In the genomic region with DNA sequence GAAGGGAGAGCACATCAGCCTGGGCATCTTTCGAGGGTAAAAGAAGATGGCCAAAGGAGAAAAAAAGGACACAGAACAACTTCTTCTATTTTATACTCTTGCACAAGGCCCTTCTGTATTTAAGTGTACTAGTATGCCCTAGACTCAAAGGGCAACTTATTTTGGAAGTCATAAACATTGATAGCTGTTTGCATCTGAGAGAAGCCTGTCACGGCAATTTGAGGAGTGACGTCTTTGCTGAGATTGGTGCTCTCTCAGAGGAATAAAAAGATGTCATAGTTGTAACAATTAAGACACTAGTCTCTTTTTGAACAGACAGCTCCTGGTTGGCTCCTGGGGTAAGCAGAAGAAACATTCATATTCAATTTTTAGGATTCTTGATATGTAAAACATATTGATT, we compare ENCODE assay signal across 35 cellular contexts.
"Had no signal": no experiment of that assay in that cellular context is flagged by ENCODE, and none has a peak within 500 bp of the region (broad histone marks: within the 10 kb centered on the region; RNA-seq: fewer than 3 reads in every experiment).

No MANE protein-coding gene starts in this region.

- H3K27ac Mint-ChIP-seq: activated B cell treated with CpG ODN at 0.5 μM for 24 hours; activated CD4-positive, alpha-beta memory T cell treated with anti-CD3 and anti-CD28 coated beads for 36 hours; activated CD4-positive, alpha-beta T cell treated with anti-CD3 and anti-CD28 coated beads, Interleukin-2, amount 10 ng/mL, durations not matched to agents 24 days and 14 days; activated CD8-positive, alpha-beta T cell treated with anti-CD3 and anti-CD28 coated beads for 36 hours; activated naive CD4-positive, alpha-beta T cell treated with anti-CD3 and anti-CD28 coated beads for 36 hours; activated naive CD4-positive, alpha-beta T cell treated with anti-CD3 and anti-CD28 coated beads, Interleukin-2, amount 50 U/mL, for 72 hours; activated naive CD8-positive, alpha-beta T cell treated with anti-CD3 and anti-CD28 coated beads for 36 hours; activated T-cell treated with anti-CD3 and anti-CD28 coated beads, Interleukin-2, amount 50 U/mL, for 72 hours; activated T-helper 1 cell treated with anti-CD3 and anti-CD28 coated beads, Interleukin-12 subunit alpha, Interleukin-12 subunit beta, Interleukin-2, Interleukin-4 antibody, amounts not matched to agents 30 ng/mL and 10 ng/mL and 1 ng/mL, durations not matched to agents 14 hours and 24 hours and 36 hours; activated T-helper 17 cell treated with anti-CD3 and anti-CD28 coated beads, Interleukin-2, amount 50 U/mL, for 72 hours; T-helper 1 cell treated with Interleukin-12 subunit alpha and Interleukin-12 subunit beta and Interleukin-4 antibody, amounts not matched to agents 30 μg/mL and 1 μg/mL, for 36 hours; T-helper 2 cell treated with Interferon-gamma antibody and Interleukin-4, amounts not matched to agents 5 μg/mL and 100 μg/mL, for 36 hours had no signal

- H3K4me1 ChIP-seq: adrenal gland, body of pancreas, breast epithelium had no signal

- H3K4me1 Mint-ChIP-seq: activated B cell treated with CpG ODN at 0.5 μM for 24 hours; activated CD4-positive, alpha-beta T cell treated with anti-CD3 and anti-CD28 coated beads, Interleukin-2, amount 10 ng/mL, durations not matched to agents 24 days and 14 days; activated naive CD8-positive, alpha-beta T cell treated with anti-CD3 and anti-CD28 coated beads for 36 hours; activated T-helper 17 cell treated with anti-CD3 and anti-CD28 coated beads, Interleukin-2, amount 50 U/mL, for 72 hours had no signal

- DNase-seq: activated B cell treated with CpG ODN at 0.5 μM for 24 hours; activated CD4-positive, alpha-beta memory T cell treated with anti-CD3 and anti-CD28 coated beads for 36 hours; activated CD4-positive, alpha-beta T cell treated with anti-CD3 and anti-CD28 coated beads for 4 hours; activated CD4-positive, alpha-beta T cell treated with anti-CD3 and anti-CD28 coated beads, Interleukin-2, amount 10 ng/mL, durations not matched to agents 24 days and 14 days; activated CD4-positive, alpha-beta T cell treated with anti-CD3 and anti-CD28 coated beads, Interleukin-2, amount 50 U/mL, for 1 hour; activated CD4-positive, alpha-beta T cell treated with anti-CD3 and anti-CD28 coated beads, Interleukin-2, amount 50 U/mL, for 4 hours; activated CD4-positive, CD25-positive, alpha-beta regulatory T cell treated with anti-CD3 and anti-CD28 coated beads, Interleukin-2, amount 50 U/mL, for 72 hours; activated CD8-positive, alpha-beta memory T cell treated with anti-CD3 and anti-CD28 coated beads, Interleukin-2, amount 50 U/mL, for 4 hours; activated CD8-positive, alpha-beta T cell treated with anti-CD3 and anti-CD28 coated beads for 36 hours; activated effector memory CD4-positive, alpha-beta T cell treated with anti-CD3 and anti-CD28 coated beads, Interleukin-2, amount 50 U/mL, for 16 hours; activated gamma-delta T cell treated with Interleukin-2 at 50 U/mL for 16 hours; activated naive CD4-positive, alpha-beta T cell; activated naive CD4-positive, alpha-beta T cell treated with anti-CD3 and anti-CD28 coated beads for 36 hours; activated naive CD4-positive, alpha-beta T cell treated with anti-CD3 and anti-CD28 coated beads, Interleukin-2, amount 50 U/mL, for 16 hours; activated naive CD8-positive, alpha-beta T cell treated with anti-CD3 and anti-CD28 coated beads for 36 hours; activated T-cell treated with anti-CD3 and anti-CD28 coated beads for 4 hours; activated T-cell treated with anti-CD3 and anti-CD28 coated beads, Interleukin-2, amount 50 U/mL, for 1 hour; activated T-cell treated with anti-CD3 and anti-CD28 coated beads, Interleukin-2, amount 50 U/mL, for 4 hours; activated T-cell treated with anti-CD3 and anti-CD28 coated beads, Interleukin-2, amount 50 U/mL, for 72 hours; adrenal gland; amniotic stem cell; aorta; body of pancreas; brain microvascular endothelial cell; central memory CD4-positive, alpha-beta T cell; T-helper 1 cell; T-helper 2 cell; T-helper 9 cell had no signal

- H3K9me3 Mint-ChIP-seq: activated CD4-positive, alpha-beta memory T cell treated with anti-CD3 and anti-CD28 coated beads for 36 hours; activated CD4-positive, alpha-beta T cell treated with anti-CD3 and anti-CD28 coated beads, Interleukin-2, amount 10 ng/mL, durations not matched to agents 24 days and 14 days; activated T-cell treated with anti-CD3 and anti-CD28 coated beads, Interleukin-2, amount 50 U/mL, for 4 hours; activated T-helper 1 cell treated with anti-CD3 and anti-CD28 coated beads, Interleukin-12 subunit alpha, Interleukin-12 subunit beta, Interleukin-2, Interleukin-4 antibody, amounts not matched to agents 30 ng/mL and 10 ng/mL and 1 ng/mL, durations not matched to agents 14 hours and 24 hours and 36 hours; activated T-helper 17 cell treated with anti-CD3 and anti-CD28 coated beads, Interleukin-2, amount 50 U/mL, for 72 hours; T-helper 1 cell treated with Interleukin-12 subunit alpha and Interleukin-12 subunit beta and Interleukin-4 antibody, amounts not matched to agents 30 μg/mL and 1 μg/mL, for 36 hours; T-helper 2 cell treated with Interferon-gamma antibody and Interleukin-4, amounts not matched to agents 5 μg/mL and 100 μg/mL, for 36 hours had no signal

- H3K27me3 ChIP-seq: adrenal gland, body of pancreas, brain microvascular endothelial cell, breast epithelium had no signal

- H3K9me3 ChIP-seq: adrenal gland, body of pancreas, breast epithelium had no signal

- H3K27me3 Mint-ChIP-seq: activated B cell treated with CpG ODN at 0.5 μM for 24 hours; activated CD4-positive, alpha-beta memory T cell treated with anti-CD3 and anti-CD28 coated beads for 36 hours; activated CD4-positive, alpha-beta T cell treated with anti-CD3 and anti-CD28 coated beads, Interleukin-2, amount 10 ng/mL, durations not matched to agents 24 days and 14 days; activated CD8-positive, alpha-beta T cell treated with anti-CD3 and anti-CD28 coated beads for 36 hours; activated naive CD8-positive, alpha-beta T cell treated with anti-CD3 and anti-CD28 coated beads for 36 hours; activated T-helper 17 cell treated with anti-CD3 and anti-CD28 coated beads, Interleukin-2, amount 50 U/mL, for 72 hours had no signal

- ATAC-seq: activated CD8-positive, alpha-beta T cell treated with anti-CD3 and anti-CD28 coated beads for 36 hours; activated naive CD4-positive, alpha-beta T cell treated with anti-CD3 and anti-CD28 coated beads, Interleukin-2, amount 50 U/mL, for 72 hours; activated T-cell treated with anti-CD3 and anti-CD28 coated beads, Interleukin-2, amount 50 U/mL, for 4 hours; activated T-cell treated with anti-CD3 and anti-CD28 coated beads, Interleukin-2, amount 50 U/mL, for 72 hours; activated T-helper 17 cell treated with anti-CD3 and anti-CD28 coated beads, Interleukin-2, amount 50 U/mL, for 72 hours; body of pancreas had no signal

- H3K36me3 ChIP-seq: adrenal gland, brain microvascular endothelial cell, breast epithelium had no signal

- H3K4me3 ChIP-seq: adrenal gland, body of pancreas, breast epithelium had no signal

- H3K27ac ChIP-seq: adrenal gland, body of pancreas, brain microvascular endothelial cell, breast epithelium, VCaP had no signal

- H3K36me3 Mint-ChIP-seq: activated CD4-positive, alpha-beta memory T cell treated with anti-CD3 and anti-CD28 coated beads for 36 hours; activated naive CD4-positive, alpha-beta T cell treated with anti-CD3 and anti-CD28 coated beads, Interleukin-2, amount 50 U/mL, for 72 hours; activated naive CD8-positive, alpha-beta T cell treated with anti-CD3 and anti-CD28 coated beads for 36 hours had no signal

- H3K4me3 Mint-ChIP-seq: activated B cell treated with CpG ODN at 0.5 μM for 24 hours; activated CD4-positive, alpha-beta memory T cell treated with anti-CD3 and anti-CD28 coated beads for 36 hours; activated CD4-positive, alpha-beta T cell treated with anti-CD3 and anti-CD28 coated beads, Interleukin-2, amount 10 ng/mL, durations not matched to agents 24 days and 14 days; activated CD8-positive, alpha-beta T cell treated with anti-CD3 and anti-CD28 coated beads for 36 hours; activated naive CD4-positive, alpha-beta T cell treated with anti-CD3 and anti-CD28 coated beads for 36 hours; activated naive CD8-positive, alpha-beta T cell treated with anti-CD3 and anti-CD28 coated beads for 36 hours; activated T-cell treated with anti-CD3 and anti-CD28 coated beads, Interleukin-2, amount 50 U/mL, for 4 hours; activated T-cell treated with anti-CD3 and anti-CD28 coated beads, Interleukin-2, amount 50 U/mL, for 72 hours; activated T-helper 1 cell treated with anti-CD3 and anti-CD28 coated beads, Interleukin-12 subunit alpha, Interleukin-12 subunit beta, Interleukin-2, Interleukin-4 antibody, amounts not matched to agents 30 ng/mL and 10 ng/mL and 1 ng/mL, durations not matched to agents 14 hours and 24 hours and 36 hours; activated T-helper 17 cell treated with anti-CD3 and anti-CD28 coated beads, Interleukin-2, amount 50 U/mL, for 72 hours; T-helper 1 cell treated with Interleukin-12 subunit alpha and Interleukin-12 subunit beta and Interleukin-4 antibody, amounts not matched to agents 30 μg/mL and 1 μg/mL, for 36 hours; T-helper 2 cell treated with Interferon-gamma antibody and Interleukin-4, amounts not matched to agents 5 μg/mL and 100 μg/mL, for 36 hours had no signal
